ENCODE assay signal across 1 cellular context in genomic region chr3:177802151-177802900, GRCh38.
TF ChIP-seq lines count a peak whose summit lies in the region.

No MANE protein-coding gene starts in this region.

TF ChIP-seq in SK-N-SH treated with all-trans-retinoic acid at 6 μM for 48 hours, 23 proteins besides CTCF, POLR2A, EP300 and RAD21 (continued from another document):
- TF ChIP-seq PATZ1 (CRISPR knock-in tag; IDR thresholded peaks at IDR 0.05; ENCODE audit: borderline replicate concordance) (no peak), TCF4 (CRISPR knock-in tag; IDR thresholded peaks at IDR 0.05; ENCODE audit: borderline replicate concordance) (no peak), PPARA (CRISPR knock-in tag; IDR thresholded peaks at IDR 0.05; ENCODE audit: borderline replicate concordance) (no peak), ZNF8 (CRISPR knock-in tag; IDR thresholded peaks at IDR 0.05) (no peak)
